ENCODE assay signal across 21 cellular contexts in genomic region chr11:2406476-2406875, GRCh38. TPM values are rescaled to one million over a fixed set of nuclear protein-coding genes. Genes with fewer than 3 reads are reported as not detected.
DNase-seq lines count a peak whose midpoint lies in the region; ATAC-seq, FAIRE-seq and TF ChIP-seq lines count a peak whose summit lies in the region.
"Had no signal": no experiment of that assay in that cellular context is flagged by ENCODE, and none has a peak within 500 bp of the region (broad histone marks: within the 10 kb centered on the region; RNA-seq: fewer than 3 reads in every experiment).

No MANE protein-coding gene starts in this region.

- WGBS in H1 (ENCODE audit: extremely low coverage in 1 of 2, insufficient coverage in 1 of 2, insufficient read length in 1 of 2, insufficient replicate concordance in 2 of 2, low coverage in 1 of 2, low lambda C conversion rate in 2 of 2, missing lambda C conversion rate in 1 of 2), 2 experiments = 84% methylated on average over 14 of the region's 15 CpGs; no CpG with 5 or more reads in 1 of the 2 experiments

- no peak overlapping the region for H2AFZ ChIP-seq in H1 (ENCODE audit: low read length)

- H3K23ac ChIP-seq in H1 (ENCODE audit: insufficient read length) = no peak overlapping the region

- H3K9ac ChIP-seq in H1 (replicated peaks in 1 of 4; ENCODE audit: extremely low read depth in 1 of 4, low read depth in 3 of 4, low read length in 3 of 4) = no peak overlapping the region

- H2BK20ac ChIP-seq in H1 (ENCODE audit: low read length) = no peak overlapping the region

- no peak overlapping the region for H3K4me3 ChIP-seq in H1 (ENCODE audit: extremely low read depth in 1 of 4, insufficient read depth in 2 of 4, low read depth in 3 of 4, low read length in 4 of 4)

- H4K8ac ChIP-seq in H1 (ENCODE audit: extremely low read depth, insufficient read depth, low read length) = peak overlapping the region; percentile 85; the same call in 1 of the 2 replicates

- H3K23me2 ChIP-seq in H1 (ENCODE audit: low read depth, low read length) = peaks cover under 1% of the 10 kb centered on the region; the same call in 1 of the 2 replicates

- H3K27me3 ChIP-seq in H1 (replicated peaks in 1 of 4; ENCODE audit: control insufficient read depth in 3 of 4, extremely low read depth in 1 of 4, insufficient read depth in 3 of 4, low read length in 3 of 4) = no peaks in the 10 kb centered on the region

- H3K79me1 ChIP-seq in H1 (ENCODE audit: low read depth, low read length) = no peaks in the 10 kb centered on the region

- H2BK12ac ChIP-seq in H1 (ENCODE audit: low read depth, low read length) = no peak overlapping the region

- no peak overlapping the region for H3K4me2 ChIP-seq in H1 (ENCODE audit: insufficient read depth in 1 of 2, low read depth in 2 of 2, low read length in 2 of 2)

- H3K14ac ChIP-seq in H1 (ENCODE audit: insufficient read length) = no peak overlapping the region

- no peak overlapping the region for H4K5ac ChIP-seq in H1 (ENCODE audit: insufficient read length, low read depth, low read length)

- peaks cover 0 to 8% of the 10 kb centered on the region in 2 experiments; a peak in 3 of 4 replicates for H3K79me2 ChIP-seq in H1 (ENCODE audit: control insufficient read depth in 1 of 2, insufficient read depth in 2 of 2, low read length in 2 of 2)

- no peak overlapping the region for H3K27ac ChIP-seq in H1 (ENCODE audit: low read depth, low read length)

- H2BK15ac ChIP-seq in H1 (ENCODE audit: low read length) = peak overlapping the region; percentile 46; the same call in 1 of the 2 replicates

- no peak for TF ChIP-seq POLR2A in H1 (IDR thresholded peaks at IDR 0.05; ENCODE audit: control extremely low read depth in 1 of 2, low read depth in 2 of 2, low read length in 2 of 2)

- H3K4ac ChIP-seq in H1 (replicated peaks; ENCODE audit: insufficient read length, low read depth, low read length) = no peak overlapping the region

- TF ChIP-seq RAD21 in H1 (IDR thresholded peaks at IDR 0.05 in 1 of 2, conservative IDR thresholded peaks at IDR 0.05 in 1 of 2; ENCODE audit: low read depth in 2 of 2, low read length in 2 of 2) = no peak

- H3K27me3 Mint-ChIP-seq in neural crest cell (ENCODE audit: low read depth) = no peaks in the 10 kb centered on the region
- H3K27me3 Mint-ChIP-seq in stimulated activated naive B cell treated with anti-CD40 and anti-IgM and Interleukin-4, amounts not matched to agents 10 μg/mL and 1 μg/mL and 100 μg/mL, for 72 hours = peaks cover 0 to 6% of the 10 kb centered on the region in 2 donors
- H3K27me3 Mint-ChIP-seq: B cell; CD4-positive, alpha-beta memory T cell; IgD-negative memory B cell had no signal

- CTCF ChIA-PET in H1 (lab: Charles Lee; ENCODE audit: partially characterized antibody) = interaction anchor here (1.1 to 14.1 kb wide), 3 partner anchors 13 to 101 kb away, joined by 3 to 196 read pairs (median 64); no protein-coding TSS in a partner anchor

- no peak overlapping the region for H2BK120ac ChIP-seq in H1 (replicated peaks; ENCODE audit: low read depth, low read length)

- ATAC-seq in activated naive CD4-positive, alpha-beta T cell treated with anti-CD3 and anti-CD28 coated beads, Interleukin-2, amount 50 U/mL, for 72 hours = no peak
- ATAC-seq in stimulated activated naive B cell treated with anti-CD40 and anti-IgM and Interleukin-4, amounts not matched to agents 10 μg/mL and 1 μg/mL and 100 μg/mL, for 72 hours (replicated peaks) = no peak
- ATAC-seq in HG03175 (IDR thresholded peaks at IDR 0.05; ENCODE audit: unreplicated experiment) (no peak), HG03354 (IDR thresholded peaks at IDR 0.05; ENCODE audit: poor library complexity, severe bottlenecking, unreplicated experiment) (no peak)

- no peaks in the 10 kb centered on the region for H3K9me3 Mint-ChIP-seq in activated naive CD4-positive, alpha-beta T cell treated with anti-CD3 and anti-CD28 coated beads, Interleukin-2, amount 50 U/mL, for 72 hours
- no peaks in the 10 kb centered on the region for H3K9me3 Mint-ChIP-seq in neural crest cell
- no peaks in the 10 kb centered on the region for H3K9me3 Mint-ChIP-seq in stimulated activated naive B cell treated with anti-CD40 and anti-IgM and Interleukin-4, amounts not matched to agents 10 μg/mL and 1 μg/mL and 100 μg/mL, for 72 hours
- H3K9me3 Mint-ChIP-seq: CD4-positive, alpha-beta memory T cell; IgD-negative memory B cell had no signal

- no peak for TF ChIP-seq CTCF in H1 (IDR thresholded peaks at IDR 0.05; ENCODE audit: control extremely low read depth in 1 of 3, insufficient read depth in 1 of 3, low read depth in 1 of 3, low read length in 3 of 3)
- TF ChIP-seq CTCF in neural crest cell (conservative IDR thresholded peaks at IDR 0.05) = no peak

- H3K36me3 Mint-ChIP-seq in activated naive CD4-positive, alpha-beta T cell treated with anti-CD3 and anti-CD28 coated beads, Interleukin-2, amount 50 U/mL, for 72 hours = peaks cover 0 to 7% of the 10 kb centered on the region in 2 donors
- H3K36me3 Mint-ChIP-seq in neural crest cell (ENCODE audit: low read depth) = no peaks in the 10 kb centered on the region
- peaks cover 11 to 23% of the 10 kb centered on the region in 2 donors for H3K36me3 Mint-ChIP-seq in stimulated activated naive B cell treated with anti-CD40 and anti-IgM and Interleukin-4, amounts not matched to agents 10 μg/mL and 1 μg/mL and 100 μg/mL, for 72 hours
- H3K36me3 Mint-ChIP-seq: IgD-negative memory B cell had no signal

- H3K9me3 ChIP-seq in H1 (ENCODE audit: insufficient read depth in 2 of 2, low read depth in 1 of 2, low read length in 1 of 2) = no peaks in the 10 kb centered on the region

- H3K56ac ChIP-seq in H1 (replicated peaks; ENCODE audit: insufficient read length, low read depth, low read length) = no peak overlapping the region

- peak overlapping the region; percentile 82 for H3K4me3 Mint-ChIP-seq in neural crest cell
- H3K4me3 Mint-ChIP-seq in stimulated activated naive B cell treated with anti-CD40 and anti-IgM and Interleukin-4, amounts not matched to agents 10 μg/mL and 1 μg/mL and 100 μg/mL, for 72 hours = no peak overlapping the region
- H3K4me3 Mint-ChIP-seq: B cell had no signal

- H2BK5ac ChIP-seq in H1 (ENCODE audit: low read depth, low read length) = no peak overlapping the region

- no peak overlapping the region for H4K91ac ChIP-seq in H1 (replicated peaks; ENCODE audit: insufficient read length, low read length)

- no peak overlapping the region for H2AK5ac ChIP-seq in H1 (ENCODE audit: low read depth, low read length)

- H3K18ac ChIP-seq in H1 (ENCODE audit: extremely low read depth, low read length) = no peak overlapping the region

- POLR2A ChIA-PET in H1 (lab: Charles Lee; ENCODE audit: partially characterized antibody) = interaction anchor here (3.4 kb wide), 1 partner anchor 13 kb away, joined by 17 read pairs; no protein-coding TSS in a partner anchor

- H3K27ac Mint-ChIP-seq in activated naive CD4-positive, alpha-beta T cell treated with anti-CD3 and anti-CD28 coated beads, Interleukin-2, amount 50 U/mL, for 72 hours = peak overlapping the region; percentile 10 to 75
- no peak overlapping the region for H3K27ac Mint-ChIP-seq in neural crest cell (ENCODE audit: unreplicated experiment)
- H3K27ac Mint-ChIP-seq in stimulated activated naive B cell treated with anti-CD40 and anti-IgM and Interleukin-4, amounts not matched to agents 10 μg/mL and 1 μg/mL and 100 μg/mL, for 72 hours = peak overlapping the region; percentile 33
- H3K27ac Mint-ChIP-seq: B cell; CD4-positive, alpha-beta memory T cell had no signal

- H4K20me1 ChIP-seq in H1 (replicated peaks in 1 of 2; ENCODE audit: control insufficient read depth in 1 of 2, insufficient read depth in 2 of 2, low read length in 2 of 2) = peaks cover 3 to 5% of the 10 kb centered on the region in 2 experiments

- peaks cover 2 to 14% (median 10%) of the 10 kb centered on the region in 4 experiments; a peak in 4 of 8 replicates for H3K36me3 ChIP-seq in H1 (ENCODE audit: control insufficient read depth in 2 of 4, insufficient read depth in 4 of 4, low read length in 3 of 4)

- DNase-seq in activated naive CD4-positive, alpha-beta T cell treated with anti-CD3 and anti-CD28 coated beads, Interleukin-2, amount 50 U/mL, for 72 hours (ENCODE audit: low spot score in 2 of 2) = no peak
- no peak for DNase-seq in activated naive CD4-positive, alpha-beta T cell treated with Interleukin-2 at 50 U/mL for 16 hours
- no peak for DNase-seq in H1 (ENCODE audit: low read depth in 1 of 2, low spot score in 2 of 2)
- no peak for DNase-seq in neural crest cell (ENCODE audit: low read depth, low spot score)
- no peak for DNase-seq in stimulated activated naive B cell treated with anti-CD40 and anti-IgM and Interleukin-4, amounts not matched to agents 10 μg/mL and 1 μg/mL and 100 μg/mL, for 72 hours
- no peak for DNase-seq in foreskin melanocyte
- DNase-seq: C1 segment of cervical spinal cord; CD4-positive, alpha-beta memory T cell; DMS79; EL; HCEC 1CT had no signal

- FAIRE-seq in H1 (lab: Jason Lieb, UNC) = no peak
- FAIRE-seq: A204.1, G401.6, GM12891, GM19239 had no signal

- H3K4me1 ChIP-seq in H1 (replicated peaks in 1 of 4; ENCODE audit: control insufficient read depth in 3 of 4, insufficient read depth in 4 of 4, low read length in 3 of 4) = peaks cover 0 to 7% (median 2%) of the 10 kb centered on the region in 4 experiments; a peak in 5 of 7 replicates

- TF ChIP-seq EP300 in H1 (IDR thresholded peaks at IDR 0.05; ENCODE audit: borderline replicate concordance in 1 of 2, low read depth in 2 of 2, low read length in 2 of 2) = no peak

- peaks cover 2% of the 10 kb centered on the region for H3K4me1 Mint-ChIP-seq in neural crest cell
- H3K4me1 Mint-ChIP-seq in stimulated activated naive B cell treated with anti-CD40 and anti-IgM and Interleukin-4, amounts not matched to agents 10 μg/mL and 1 μg/mL and 100 μg/mL, for 72 hours = peaks cover 10 to 16% of the 10 kb centered on the region in 2 donors

RNA-seq across cellular contexts. Expression of gene TSSC4, which starts 5.9 kb away (rescaled TPM):
- total RNA-seq in activated naive CD4-positive, alpha-beta T cell treated with anti-CD3 and anti-CD28 coated beads, Interleukin-2, amount 50 U/mL, for 72 hours = 10 to 100 TPM; 31.8 to 38.7 TPM
- total RNA-seq in H1 (2021; fragmentation: NEBNext Ultra II Directional; extraction: Animal tissue kit (Norgen Biotek cat#: 25700)) = 39.3 and 44.3 TPM in 2 replicates
- 34.0 and 49.6 TPM in 2 replicates for polyA plus RNA-seq in H1 (2011; rRNA removed)
- 36.2 TPM for polyA plus RNA-seq in H1 (2011; cell fraction: cytosol; rRNA removed)
- polyA plus RNA-seq in H1 (2011; cell fraction: nucleus; rRNA removed) = 40.4 TPM
- 25.9 to 42.8 TPM (median 40.6 TPM) in 4 replicates for polyA plus RNA-seq in H1 (2012, experiment 1 of 2)
- polyA plus RNA-seq in H1 (2012, experiment 2 of 2) = 24.6 TPM
- polyA plus RNA-seq in H1 (2013, experiment 1 of 2) = 53.6 TPM
- polyA plus RNA-seq in H1 (2013, experiment 2 of 2) = 49.6 TPM
- 16.0 and 16.2 TPM in 2 replicates for polyA minus RNA-seq in H1 (2011; rRNA and poly(A)+ RNA removed)
- 19.6 TPM for polyA minus RNA-seq in H1 (2011; cell fraction: cytosol; rRNA and poly(A)+ RNA removed)
- polyA minus RNA-seq in H1 (2011; cell fraction: nucleus; rRNA and poly(A)+ RNA removed) = 38.7 TPM
- total RNA-seq in neural crest cell = 48.8 and 60.1 TPM in 2 replicates

RNA-seq across cellular contexts. Expression of gene CD81, which starts 29.4 kb away (rescaled TPM):
- total RNA-seq in activated naive CD4-positive, alpha-beta T cell treated with anti-CD3 and anti-CD28 coated beads, Interleukin-2, amount 50 U/mL, for 72 hours = 100 to 1,000 TPM; 107 to 142 TPM
- total RNA-seq in H1 (2021; fragmentation: NEBNext Ultra II Directional; extraction: Animal tissue kit (Norgen Biotek cat#: 25700)) = 238 and 240 TPM in 2 replicates
- polyA plus RNA-seq in H1 (2011; rRNA removed) = 309 and 386 TPM in 2 replicates
- 189 TPM for polyA plus RNA-seq in H1 (2011; cell fraction: cytosol; rRNA removed)
- 205 TPM for polyA plus RNA-seq in H1 (2011; cell fraction: nucleus; rRNA removed)
- polyA plus RNA-seq in H1 (2012, experiment 1 of 2) = 237 to 356 TPM (median 324 TPM) in 4 replicates
- 408 TPM for polyA plus RNA-seq in H1 (2012, experiment 2 of 2)
- 299 TPM for polyA plus RNA-seq in H1 (2013, experiment 1 of 2)
- 331 TPM for polyA plus RNA-seq in H1 (2013, experiment 2 of 2)
- 242 and 320 TPM in 2 replicates for polyA minus RNA-seq in H1 (2011; rRNA and poly(A)+ RNA removed)
- 169 TPM for polyA minus RNA-seq in H1 (2011; cell fraction: cytosol; rRNA and poly(A)+ RNA removed)
- 74.6 TPM for polyA minus RNA-seq in H1 (2011; cell fraction: nucleus; rRNA and poly(A)+ RNA removed)
- total RNA-seq in neural crest cell = 211 and 225 TPM in 2 replicates

RNA-seq across cellular contexts. Expression of gene TRPM5, which starts 37.8 kb away (rescaled TPM):
- not detected for total RNA-seq in activated naive CD4-positive, alpha-beta T cell treated with anti-CD3 and anti-CD28 coated beads, Interleukin-2, amount 50 U/mL, for 72 hours
- 0.11 TPM in 1 of 2 replicates, not detected in the other for total RNA-seq in H1 (2021; fragmentation: NEBNext Ultra II Directional; extraction: Animal tissue kit (Norgen Biotek cat#: 25700))
- polyA plus RNA-seq in H1 (2011; rRNA removed) = 0.02 and 0.05 TPM in 2 replicates
- polyA plus RNA-seq in H1 (2011; cell fraction: cytosol; rRNA removed) = 0.04 TPM
- 0.24 TPM for polyA plus RNA-seq in H1 (2011; cell fraction: nucleus; rRNA removed)
- polyA plus RNA-seq in H1 (2012, experiment 1 of 2) = 0.04 TPM in 1 of 4 replicates, not detected in the others
- not detected for polyA plus RNA-seq in H1 (2012, experiment 2 of 2)
- 0.02 TPM for polyA plus RNA-seq in H1 (2013, experiment 1 of 2)
- 0.02 TPM for polyA plus RNA-seq in H1 (2013, experiment 2 of 2)
- not detected in 2 replicates for polyA minus RNA-seq in H1 (2011; rRNA and poly(A)+ RNA removed)
- polyA minus RNA-seq in H1 (2011; cell fraction: cytosol; rRNA and poly(A)+ RNA removed) = not detected
- polyA minus RNA-seq in H1 (2011; cell fraction: nucleus; rRNA and poly(A)+ RNA removed) = not detected
- 0.09 TPM in 2 replicates for total RNA-seq in neural crest cell
- total RNA-seq: B cell, H4 had no signal
- polyA plus RNA-seq: CD4-positive, alpha-beta memory T cell; IgD-negative memory B cell had no signal

RNA-seq across cellular contexts. Expression of gene KCNQ1, which starts 38.3 kb away (rescaled TPM):
- total RNA-seq in activated naive CD4-positive, alpha-beta T cell treated with anti-CD3 and anti-CD28 coated beads, Interleukin-2, amount 50 U/mL, for 72 hours = 10 to 100 TPM; 12.2 to 19.3 TPM
- total RNA-seq in H1 (2021; fragmentation: NEBNext Ultra II Directional; extraction: Animal tissue kit (Norgen Biotek cat#: 25700)) = 2.0 and 2.4 TPM in 2 replicates
- 1.9 and 2.4 TPM in 2 replicates for polyA plus RNA-seq in H1 (2011; rRNA removed)
- 1.4 TPM for polyA plus RNA-seq in H1 (2011; cell fraction: cytosol; rRNA removed)
- 2.3 TPM for polyA plus RNA-seq in H1 (2011; cell fraction: nucleus; rRNA removed)
- 1.4 to 2.5 TPM (median 2.0 TPM) in 4 replicates for polyA plus RNA-seq in H1 (2012, experiment 1 of 2)
- 2.2 TPM for polyA plus RNA-seq in H1 (2012, experiment 2 of 2)
- polyA plus RNA-seq in H1 (2013, experiment 1 of 2) = 2.0 TPM
- polyA plus RNA-seq in H1 (2013, experiment 2 of 2) = 2.0 TPM
- 1.3 and 2.8 TPM in 2 replicates for polyA minus RNA-seq in H1 (2011; rRNA and poly(A)+ RNA removed)
- polyA minus RNA-seq in H1 (2011; cell fraction: cytosol; rRNA and poly(A)+ RNA removed) = 1.8 TPM
- polyA minus RNA-seq in H1 (2011; cell fraction: nucleus; rRNA and poly(A)+ RNA removed) = 6.1 TPM
- total RNA-seq in neural crest cell = 0.86 and 0.91 TPM in 2 replicates
- total RNA-seq: HT1080 had no signal
